In genomic region chr5:149635394-149635793, GRCh38 we compare ENCODE assay signal across 20 cellular contexts. TPM values are rescaled to one million over a fixed set of nuclear protein-coding genes. Genes with fewer than 3 reads are reported as not detected.
DNase-seq lines count a peak whose midpoint lies in the region; ATAC-seq and TF ChIP-seq lines count a peak whose summit lies in the region.
"Had no signal": no experiment of that assay in that cellular context is flagged by ENCODE, and none has a peak within 500 bp of the region (broad histone marks: within the 10 kb centered on the region; RNA-seq: fewer than 3 reads in every experiment).

No MANE protein-coding gene starts in this region.

- ATAC-seq in HG03432 (IDR thresholded peaks at IDR 0.05; ENCODE audit: unreplicated experiment) (no peak), HG03175 (IDR thresholded peaks at IDR 0.05; ENCODE audit: unreplicated experiment) (no peak)
- ATAC-seq: GM12878, heart left ventricle had no signal

- H3K9ac ChIP-seq in GM23248 (no peak overlapping the region), adipocyte (ENCODE audit: low read length) (no peak overlapping the region)

- no peaks in the 10 kb centered on the region for H3K79me2 ChIP-seq in GM23248 (ENCODE audit: insufficient read depth)

- no peak for TF ChIP-seq EP300 in suprapubic skin (IDR thresholded peaks at IDR 0.05)

- H3K27ac ChIP-seq in GM23248 (no peak overlapping the region), suprapubic skin (peak overlapping the region; percentile 74)
- H3K27ac ChIP-seq: adrenal gland, esophagus muscularis mucosa, heart left ventricle, tibial artery had no signal

- H3F3A ChIP-seq in GM23248 (ENCODE audit: insufficient read depth): peaks cover 24% of the 10 kb centered on the region

- DNase-seq in GM23248 (peak; percentile 71), adipocyte (ENCODE audit: low read depth) (peak; percentile 34), fibroblast of pulmonary artery (ENCODE audit: low read depth) (peak; percentile 14), suprapubic skin (ENCODE audit: low spot score in 2 of 2) (peak in 1 of 2 donors; percentile 7), LoVo (ENCODE audit: low spot score) (no peak)
- DNase-seq: activated CD4-positive, alpha-beta T cell treated with anti-CD3 and anti-CD28 coated beads, Interleukin-2, amount 10 ng/mL, durations not matched to agents 7 days and 5 days; adrenal gland; BE2C; Caco-2; central memory CD4-positive, alpha-beta T cell; GDM1; H9; heart left ventricle; NCI-H1105; occipital lobe had no signal

- no peaks in the 10 kb centered on the region for H3K9me2 ChIP-seq in GM23248 (ENCODE audit: insufficient read depth)

- H3K27me3 ChIP-seq in GM23248 (replicated peaks; ENCODE audit: insufficient read depth): no peaks in the 10 kb centered on the region
- H3K27me3 ChIP-seq in adipocyte (replicated peaks; ENCODE audit: control insufficient read depth, insufficient read depth, low read length): no peaks in the 10 kb centered on the region
- no peaks in the 10 kb centered on the region for H3K27me3 ChIP-seq in suprapubic skin
- H3K27me3 ChIP-seq: adrenal gland, BE2C, esophagus muscularis mucosa, heart left ventricle, tibial artery had no signal

- no peak overlapping the region for H3K4me2 ChIP-seq in GM23248 (ENCODE audit: unreplicated experiment)

- H3K36me3 ChIP-seq in GM23248 (ENCODE audit: low read depth): no peaks in the 10 kb centered on the region
- H3K36me3 ChIP-seq in adipocyte (ENCODE audit: control insufficient read depth, insufficient read depth, low read length, severe bottlenecking): no peaks in the 10 kb centered on the region
- peaks cover 6% of the 10 kb centered on the region for H3K36me3 ChIP-seq in suprapubic skin
- H3K36me3 ChIP-seq: adrenal gland, BE2C had no signal

- no peak overlapping the region for H2AFZ ChIP-seq in GM23248

- TF ChIP-seq POLR2A in suprapubic skin (IDR thresholded peaks at IDR 0.05): no peak

- peaks cover 14% of the 10 kb centered on the region for H3K4me1 ChIP-seq in GM23248 (ENCODE audit: insufficient read depth)
- H3K4me1 ChIP-seq in adipocyte (ENCODE audit: control insufficient read depth, insufficient read depth, low read length): peaks cover 31% of the 10 kb centered on the region
- peaks cover 50% of the 10 kb centered on the region for H3K4me1 ChIP-seq in suprapubic skin
- H3K4me1 ChIP-seq: BE2C, tibial artery had no signal

- in situ Hi-C loops in GM23248 (cut with MboI): loop anchor here (5.0 to 10.0 kb wide), 2 partner anchors 192 to 329 kb away; partner anchors contain the start of gene SLC26A2

- H4K20me1 ChIP-seq in GM23248 (ENCODE audit: insufficient read depth): no peaks in the 10 kb centered on the region

- TF ChIP-seq CTCF in fibroblast of pulmonary artery (IDR thresholded peaks at IDR 0.05; ENCODE audit: low read length, missing control alignments) (no peak), suprapubic skin (IDR thresholded peaks at IDR 0.05) (no peak)

- WGBS in GM23248 (ENCODE audit: low coverage in 1 of 2, low lambda C conversion rate in 2 of 2, missing lambda C conversion rate in 2 of 2), 2 experiments: 62 to 64% methylated on average over 2 of the region's 2 CpGs
- WGBS in suprapubic skin: 63% methylated on average over 2 of the region's 2 CpGs

- H3K4me3 ChIP-seq in GM23248: no peak overlapping the region
- H3K4me3 ChIP-seq in adipocyte (ENCODE audit: low read length): no peak overlapping the region
- H3K4me3 ChIP-seq in fibroblast of pulmonary artery (replicated peaks; ENCODE audit: low read depth, low read length): no peak overlapping the region
- H3K4me3 ChIP-seq in suprapubic skin: no peak overlapping the region
- H3K4me3 ChIP-seq: adrenal gland, esophagus muscularis mucosa, GM12878, heart left ventricle, tibial artery had no signal

- H3K9me3 ChIP-seq in GM23248 (ENCODE audit: low read depth) (no peaks in the 10 kb centered on the region), adipocyte (ENCODE audit: control insufficient read depth, low read length) (no peaks in the 10 kb centered on the region), suprapubic skin (no peaks in the 10 kb centered on the region)
- H3K9me3 ChIP-seq: adrenal gland, BE2C, Caco-2, esophagus muscularis mucosa, heart left ventricle, tibial artery had no signal

RNA-seq across cellular contexts. Expression of gene ARHGEF37, which starts 54.1 kb away (rescaled TPM):
- total RNA-seq in GM23248 (2014; rRNA removed; shearing (Covaris generic)): 0.76 and 0.97 TPM in 2 replicates
- polyA plus RNA-seq in GM23248 (2016; fragmentation: Nextera tagmentation; extraction: Ambion mirVana): 0.42 and 0.51 TPM in 2 replicates
- total RNA-seq in suprapubic skin: 10 to 100 TPM; 45.4 to 75.3 (median 65.3) TPM

Comparison
In these comparisons a context has a peak if more than half of its experiments do, and no peak if none do; other contexts are left out.
1. RNA of gene ARHGEF37, which starts 54.1 kb away (total RNA-seq): 45.4 to 75.3 TPM in suprapubic skin; 0.76 to 0.97 TPM in GM23248; every median in the first group is over 10 times any median in the second.